ENCODE assay signal across 10 cellular contexts in genomic region chr20:33423141-33423834, GRCh38. TPM values are rescaled to one million over a fixed set of nuclear protein-coding genes. Genes with fewer than 3 reads are reported as not detected.
DNase-seq lines count a peak whose midpoint lies in the region; ATAC-seq and TF ChIP-seq lines count a peak whose summit lies in the region.
"Had no signal": no experiment of that assay in that cellular context is flagged by ENCODE, and none has a peak within 500 bp of the region (broad histone marks: within the 10 kb centered on the region; RNA-seq: fewer than 3 reads in every experiment).

No MANE protein-coding gene starts in this region.

- H3K4me3 ChIP-seq in HCT116 (replicated peaks in 1 of 2; ENCODE audit: low read depth in 1 of 2, low read length in 2 of 2) (peak overlapping the region in 1 of 2 experiments; percentile 17; a peak in 1 of 4 replicates), ascending aorta (no peak overlapping the region), subcutaneous abdominal adipose tissue (ENCODE audit: low read depth in 1 of 5, low read length in 5 of 5) (no peak overlapping the region)

- peaks cover 12 to 21% of the 10 kb centered on the region in 2 experiments for H3K4me1 ChIP-seq in HCT116 (ENCODE audit: control insufficient read depth in 1 of 2, insufficient read depth in 2 of 2, low read length in 2 of 2)
- peaks cover 11 to 32% of the 10 kb centered on the region in 2 donors for H3K4me1 ChIP-seq in ascending aorta
- peaks cover 0 to 26% (median 15%) of the 10 kb centered on the region in 5 donors for H3K4me1 ChIP-seq in subcutaneous abdominal adipose tissue (ENCODE audit: control insufficient read depth in 5 of 5, insufficient read depth in 5 of 5, low read length in 5 of 5)

- H3K27ac ChIP-seq in HCT116 (ENCODE audit: low read depth, low read length) (peak overlapping the region; percentile 15), ascending aorta (peak overlapping the region; percentile 89 to 91), subcutaneous abdominal adipose tissue (ENCODE audit: low read depth, low read length) (peak overlapping the region; percentile 93)

- POLR2A ChIA-PET in HCT116 (lab: Charles Lee): no interaction called here

- RAD21 ChIA-PET in HCT116 (lab: Charles Lee; ENCODE audit: low non-redundant PET in 1 of 2, low total read pairs in 2 of 2, uncharacterized antibody in 2 of 2, unreplicated experiment in 2 of 2): no interaction called here

- H3K27me3 ChIP-seq in HCT116 (ENCODE audit: insufficient read depth, low read length) (no peaks in the 10 kb centered on the region), ascending aorta (no peaks in the 10 kb centered on the region), subcutaneous abdominal adipose tissue (ENCODE audit: control insufficient read depth in 5 of 5, insufficient read depth in 4 of 5, low read length in 5 of 5) (no peaks in the 10 kb centered on the region)

- TF ChIP-seq POLR2A in HCT116 (IDR thresholded peaks at IDR 0.05; ENCODE audit: borderline replicate concordance, extremely low read depth, insufficient read depth, insufficient read length): no peak

- peak; percentile 89 for ATAC-seq in HCT116
- ATAC-seq in HG02884 (IDR thresholded peaks at IDR 0.05; ENCODE audit: unreplicated experiment): no peak
- no peak for ATAC-seq in HG03439 (IDR thresholded peaks at IDR 0.05; ENCODE audit: unreplicated experiment)
- ATAC-seq: natural killer cell had no signal

- TF ChIP-seq RAD21 in HCT116 (IDR thresholded peaks at IDR 0.05; ENCODE audit: low read depth): no peak

- peak overlapping the region; percentile 72 for H3K4me2 ChIP-seq in HCT116 (ENCODE audit: low read length)

- DNase-seq in HCT116 (ENCODE audit: low read depth, low spot score): no peak
- peak; percentile 75 to 95 for DNase-seq in ascending aorta (ENCODE audit: low spot score in 2 of 2)
- DNase-seq in hepatic stellate cell (ENCODE audit: low spot score): peak; percentile 89
- no peak for DNase-seq in GDM1 (lab: John Stamatoyannopoulos, UW)
- DNase-seq in CD1c-positive myeloid dendritic cell (ENCODE audit: extremely low spot score): no peak
- DNase-seq: cerebellar nuclear complex, natural killer cell had no signal

- intact Hi-C loops in HCT116 (cut with micrococcal nuclease): no loop called here
- intact Hi-C loops in ascending aorta (cut with DNase I): loop anchor here (1.0 to 2.0 kb wide), 3 partner anchors 9 to 68 kb away; partner anchors contain the start of genes CBFA2T2 and SNTA1

- H4K20me1 ChIP-seq in HCT116 (ENCODE audit: insufficient read depth): no peaks in the 10 kb centered on the region

- BruUV-seq in HCT116 (replicated peaks; lab: Mats Ljungman, UMichigan): no TSS peak

- H3K9ac ChIP-seq in HCT116 (ENCODE audit: low read length) (peak overlapping the region; percentile 51), subcutaneous abdominal adipose tissue (ENCODE audit: low read length in 5 of 5) (peak overlapping the region in 4 of 5 donors; percentile 37 to 76 (median 55))

- H3K36me3 ChIP-seq in HCT116 (ENCODE audit: control insufficient read depth in 1 of 2, insufficient read depth in 2 of 2, low read length in 2 of 2): no peaks in the 10 kb centered on the region
- peaks cover 0 to 6% of the 10 kb centered on the region in 2 donors for H3K36me3 ChIP-seq in ascending aorta
- H3K36me3 ChIP-seq in subcutaneous abdominal adipose tissue (ENCODE audit: control insufficient read depth in 5 of 5, insufficient read depth in 5 of 5, low read length in 5 of 5): peaks cover 0 to 8% (median 0%) of the 10 kb centered on the region in 5 donors

- H3K79me2 ChIP-seq in HCT116 (ENCODE audit: insufficient read depth, low read length): no peaks in the 10 kb centered on the region

- no peak overlapping the region for H2AFZ ChIP-seq in HCT116 (ENCODE audit: low read depth, low read length, poor library complexity, severe bottlenecking)

- H3K9me3 ChIP-seq in HCT116 (ENCODE audit: control insufficient read depth in 1 of 2, insufficient read depth in 1 of 2, low read depth in 1 of 2, low read length in 2 of 2): no peaks in the 10 kb centered on the region
- H3K9me3 ChIP-seq in ascending aorta: no peaks in the 10 kb centered on the region
- no peaks in the 10 kb centered on the region for H3K9me3 ChIP-seq in subcutaneous abdominal adipose tissue (ENCODE audit: control insufficient read depth in 5 of 5, low read length in 5 of 5)

- H3K9me2 ChIP-seq in HCT116 (ENCODE audit: insufficient read depth): no peaks in the 10 kb centered on the region

- TF ChIP-seq CTCF in HCT116 (IDR thresholded peaks at IDR 0.05 in 2 of 3, conservative IDR thresholded peaks at IDR 0.05 in 1 of 3; ENCODE audit: borderline replicate concordance in 1 of 3, insufficient read depth in 1 of 3, low read depth in 2 of 3, low read length in 2 of 3) (no peak), ascending aorta (IDR thresholded peaks at IDR 0.05) (no peak)

- CTCF ChIA-PET in HCT116 (lab: Charles Lee): interaction anchor here (1.2 kb wide), 1 partner anchor 66 kb away, joined by 3 read pairs; the partner anchor contains the start of gene CBFA2T2

TF ChIP-seq in HCT116, 20 proteins besides CTCF, POLR2A, EP300 and RAD21:
- no peak for TF ChIP-seq ZFX (IDR thresholded peaks at IDR 0.05)

RNA-seq across cellular contexts. Expression of gene SNTA1, which starts 20.3 kb away (rescaled TPM):
- 14.6 TPM for total RNA-seq in HCT116 (2021; ENCODE audit: unreplicated experiment)
- polyA plus RNA-seq in HCT116 (2012): 17.1 and 17.5 TPM in 2 replicates
- total RNA-seq in ascending aorta: 108 TPM

RNA-seq across cellular contexts. Expression of gene CDK5RAP1, which starts 22.0 kb away (rescaled TPM):
- total RNA-seq in HCT116 (2021; ENCODE audit: unreplicated experiment): 41.4 TPM
- polyA plus RNA-seq in HCT116 (2012): 41.4 and 43.8 TPM in 2 replicates
- 42.8 TPM for total RNA-seq in ascending aorta

Comparison
In these comparisons a context has a peak if more than half of its experiments do, and no peak if none do; other contexts are left out.
1. DNase-seq: peak in ascending aorta (2 of 2) and hepatic stellate cell (single experiment); none in HCT116 (single experiment), GDM1 (single experiment) and CD1c-positive myeloid dendritic cell (single experiment).
2. H3K27ac ChIP-seq: peak in every context shown above with its lines; median percentile 93 in subcutaneous abdominal adipose tissue; 90 in ascending aorta; 15 in HCT116.